Comparison of ENCODE assay signal across 8 cellular contexts in genomic region chr20:34703573-34704176, GRCh38. TPM values are rescaled to one million over a fixed set of nuclear protein-coding genes. Genes with fewer than 3 reads are reported as not detected.
DNase-seq lines count a peak whose midpoint lies in the region; ATAC-seq and TF ChIP-seq lines count a peak whose summit lies in the region.

No MANE protein-coding gene starts in this region.

- H3K9me3 ChIP-seq in KOPT-K1 (ENCODE audit: insufficient read depth, low read length, poor library complexity, severe bottlenecking): no peaks in the 10 kb centered on the region
- no peaks in the 10 kb centered on the region for H3K9me3 ChIP-seq in cardiac muscle cell (ENCODE audit: low read depth)

- H3K36me3 ChIP-seq in KOPT-K1 (ENCODE audit: insufficient read depth, low read length): no peaks in the 10 kb centered on the region
- no peaks in the 10 kb centered on the region for H3K36me3 ChIP-seq in cardiac muscle cell

- H3K9me3 Mint-ChIP-seq in activated T-helper 17 cell treated with anti-CD3 and anti-CD28 coated beads, Interleukin-2, amount 50 U/mL, for 72 hours: no peaks in the 10 kb centered on the region
- H3K9me3 Mint-ChIP-seq in progenitor cell of endocrine pancreas (ENCODE audit: low read depth): no peaks in the 10 kb centered on the region

- H3K4me1 ChIP-seq in cardiac muscle cell (ENCODE audit: low read depth): peaks cover 14% of the 10 kb centered on the region

- H3K27me3 ChIP-seq in cardiac muscle cell: no peaks in the 10 kb centered on the region

- peak overlapping the region; percentile 50 for H3K27ac ChIP-seq in KOPT-K1 (ENCODE audit: low read depth, low read length, poor library complexity, severe bottlenecking)
- peak overlapping the region; percentile 99 for H3K27ac ChIP-seq in cardiac muscle cell

- DNase-seq in EH (ENCODE audit: low read depth) (peak; percentile 33), cardiac muscle cell (ENCODE audit: low read depth in 1 of 2, low spot score in 1 of 2) (peak; percentile 28 to 36), progenitor cell of endocrine pancreas (ENCODE audit: low spot score, unreplicated experiment) (no peak), COLO829 (ENCODE audit: low spot score) (no peak)

- peak overlapping the region; percentile 70 for H3K4me3 ChIP-seq in cardiac muscle cell

- H3K27ac Mint-ChIP-seq in activated T-helper 17 cell treated with anti-CD3 and anti-CD28 coated beads, Interleukin-2, amount 50 U/mL, for 72 hours: peak overlapping the region; percentile 96
- peak overlapping the region; percentile 98 for H3K27ac Mint-ChIP-seq in progenitor cell of endocrine pancreas

- peaks cover 10% of the 10 kb centered on the region for H3K4me1 Mint-ChIP-seq in activated T-helper 17 cell treated with anti-CD3 and anti-CD28 coated beads, Interleukin-2, amount 50 U/mL, for 72 hours
- H3K4me1 Mint-ChIP-seq in progenitor cell of endocrine pancreas (ENCODE audit: low read depth): peaks cover 31% of the 10 kb centered on the region

- ATAC-seq in activated T-helper 17 cell treated with anti-CD3 and anti-CD28 coated beads, Interleukin-2, amount 50 U/mL, for 72 hours (replicated peaks): peak; percentile 17
- ATAC-seq in GM18502 (IDR thresholded peaks at IDR 0.05; ENCODE audit: poor library complexity, unreplicated experiment) (no peak), HG02852 (IDR thresholded peaks at IDR 0.05; ENCODE audit: unreplicated experiment) (no peak)

- H3K4me3 Mint-ChIP-seq in activated T-helper 17 cell treated with anti-CD3 and anti-CD28 coated beads, Interleukin-2, amount 50 U/mL, for 72 hours: peak overlapping the region; percentile 89
- peak overlapping the region; percentile 97 for H3K4me3 Mint-ChIP-seq in progenitor cell of endocrine pancreas (ENCODE audit: low read depth)

- peaks cover 3% of the 10 kb centered on the region for H3K27me3 Mint-ChIP-seq in activated T-helper 17 cell treated with anti-CD3 and anti-CD28 coated beads, Interleukin-2, amount 50 U/mL, for 72 hours
- peaks cover 15% of the 10 kb centered on the region for H3K27me3 Mint-ChIP-seq in progenitor cell of endocrine pancreas

- TF ChIP-seq CTCF in cardiac muscle cell (IDR thresholded peaks at IDR 0.05; ENCODE audit: low read depth, low read length) (no peak), progenitor cell of endocrine pancreas (IDR thresholded peaks at IDR 0.05; ENCODE audit: unreplicated experiment) (no peak)

- no peaks in the 10 kb centered on the region for H3K36me3 Mint-ChIP-seq in activated T-helper 17 cell treated with anti-CD3 and anti-CD28 coated beads, Interleukin-2, amount 50 U/mL, for 72 hours (ENCODE audit: low read depth)
- H3K36me3 Mint-ChIP-seq in progenitor cell of endocrine pancreas (ENCODE audit: insufficient read depth): no peaks in the 10 kb centered on the region

RNA-seq across cellular contexts. Expression of gene TP53INP2, which starts 0.5 kb away (rescaled TPM):
- 1 to 10 TPM; 4.1 to 9.2 TPM for total RNA-seq in activated T-helper 17 cell treated with anti-CD3 and anti-CD28 coated beads, Interleukin-2, amount 50 U/mL, for 72 hours
- total RNA-seq in cardiac muscle cell: 8.4 and 13.5 TPM in 2 replicates
- 12.5 and 18.9 TPM in 2 replicates for polyA plus RNA-seq in cardiac muscle cell
- total RNA-seq in progenitor cell of endocrine pancreas: 31.5 and 33.0 TPM in 2 replicates

RNA-seq across cellular contexts. Expression of gene PIGU, which starts 26.8 kb away (rescaled TPM):
- 10 to 100 TPM; 17.3 to 23.0 TPM for total RNA-seq in activated T-helper 17 cell treated with anti-CD3 and anti-CD28 coated beads, Interleukin-2, amount 50 U/mL, for 72 hours
- total RNA-seq in cardiac muscle cell (22.8 and 25.1 TPM in 2 replicates), progenitor cell of endocrine pancreas (44.3 and 45.8 TPM in 2 replicates)
- polyA plus RNA-seq in cardiac muscle cell: 37.9 and 40.9 TPM in 2 replicates

Comparison
In these comparisons a context has a peak if more than half of its experiments do, and no peak if none do; other contexts are left out.
1. DNase-seq: peak in EH (single experiment) and cardiac muscle cell (2 of 2); none in progenitor cell of endocrine pancreas (single experiment) and COLO829 (single experiment).